20 cellular contexts compared by ENCODE assay signal in the genomic region with DNA sequence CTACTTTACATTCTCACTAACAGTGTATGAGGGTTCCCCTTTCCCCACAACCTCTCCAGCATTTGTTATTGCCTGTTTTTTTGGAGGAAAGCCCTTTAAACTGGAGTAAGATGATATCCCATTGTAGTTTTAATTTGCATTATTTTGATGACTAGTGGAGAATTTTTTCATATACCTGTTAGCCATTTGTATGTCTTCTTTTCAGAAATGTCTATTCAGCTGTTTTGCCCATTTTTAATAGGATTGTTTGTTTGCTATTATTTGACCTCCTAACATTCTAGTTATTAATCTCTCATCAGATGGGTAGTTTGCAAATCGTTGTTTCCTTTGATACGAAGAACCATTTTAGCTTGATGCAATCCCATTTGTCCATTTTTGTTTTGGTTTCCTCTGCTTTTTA.
DNase-seq lines count a peak whose midpoint lies in the region; ATAC-seq, FAIRE-seq and TF ChIP-seq lines count a peak whose summit lies in the region.
"Had no signal": no experiment of that assay in that cellular context is flagged by ENCODE, and none has a peak within 500 bp of the region (broad histone marks: within the 10 kb centered on the region; RNA-seq: fewer than 3 reads in every experiment).

No MANE protein-coding gene starts in this region.

- H3K4me2 ChIP-seq in A549: no peak overlapping the region
- H3K4me2 ChIP-seq: BLaER1 treated with 17β-estradiol and CSF1 and Interleukin-3, amounts not matched to agents 10 nM and 100 nM had no signal

- TF ChIP-seq CTCF in A549 (IDR thresholded peaks at IDR 0.05): no peak
- TF ChIP-seq CTCF in D721Med (IDR thresholded peaks at IDR 0.05; ENCODE audit: insufficient read depth, missing control alignments): no peak
- no peak for TF ChIP-seq CTCF in VCaP (conservative IDR thresholded peaks at IDR 0.05)
- no peak for TF ChIP-seq CTCF in thyroid gland (IDR thresholded peaks at IDR 0.05)

- CTCF ChIA-PET in A549 (lab: Yijun Ruan, JAX): no interaction called here

- intact Hi-C loops in thyroid gland (cut with DNase I): no loop called here

- TF ChIP-seq RAD21 in A549 (conservative IDR thresholded peaks at IDR 0.05 in 1 of 2, IDR thresholded peaks at IDR 0.05 in 1 of 2): no peak

- H3K4me3 ChIP-seq in A549 (no peak overlapping the region), thyroid gland (replicated peaks in 1 of 3) (no peak overlapping the region)
- H3K4me3 ChIP-seq: BLaER1 treated with 17β-estradiol and CSF1 and Interleukin-3, amounts not matched to agents 10 nM and 100 nM; GM12878 had no signal

- H3K27ac ChIP-seq in A549: no peak overlapping the region
- H3K27ac ChIP-seq in VCaP: peak overlapping the region; percentile 99
- H3K27ac ChIP-seq in thyroid gland: peak overlapping the region in 2 of 3 donors; percentile 78 to 97
- H3K27ac ChIP-seq: BLaER1 treated with 17β-estradiol and CSF1 and Interleukin-3, amounts not matched to agents 10 nM and 100 nM; C4-2B had no signal

- no peaks in the 10 kb centered on the region for H3K27me3 ChIP-seq in thyroid gland
- H3K27me3 ChIP-seq: BLaER1 treated with 17β-estradiol and CSF1 and Interleukin-3, amounts not matched to agents 10 nM and 100 nM had no signal

- FAIRE-seq in A549 (lab: Jason Lieb, UNC) (no peak), D721Med (lab: Jason Lieb, UNC) (peak; percentile 84)
- FAIRE-seq: A204.1, GM12878, GM12892, GM18507 had no signal

- no peak for TF ChIP-seq EP300 in A549 (IDR thresholded peaks at IDR 0.05)

- POLR2A ChIA-PET in A549 (lab: Yijun Ruan, JAX): no interaction called here

- no peaks in the 10 kb centered on the region for H3K36me3 ChIP-seq in thyroid gland
- H3K36me3 ChIP-seq: BLaER1 treated with 17β-estradiol and CSF1 and Interleukin-3, amounts not matched to agents 10 nM and 100 nM had no signal

- TF ChIP-seq POLR2A in A549 (IDR thresholded peaks at IDR 0.05; ENCODE audit: low read length): no peak
- TF ChIP-seq POLR2A in thyroid gland (IDR thresholded peaks at IDR 0.05): no peak

- WGBS in A549 (ENCODE audit: missing lambda C conversion rate): 63% methylated on average over 2 of the region's 2 CpGs
- 87 to 98% methylated on average over 2 of the region's 2 CpGs for whole genome bisulfite sequencing in thyroid gland, 2 donors

- ATAC-seq in A549 (no peak), GM19455 (IDR thresholded peaks at IDR 0.05; ENCODE audit: unreplicated experiment) (no peak)
- ATAC-seq: CD8-positive, alpha-beta T cell; GM12878 had no signal

- DNase-seq in A549 (ENCODE audit: low read depth in 1 of 2, low spot score in 1 of 2): no peak
- no peak for DNase-seq in D721Med (ENCODE audit: insufficient read length, low spot score)
- no peak for DNase-seq in thyroid gland
- DNase-seq in nucleus accumbens (lab: John Stamatoyannopoulos, UW): no peak
- DNase-seq in EL: no peak
- DNase-seq: 8988T; AML-193; CD4-positive, alpha-beta T cell; CD8-positive, alpha-beta T cell; COR-L47; DMS79 treated with DMSO at 0.1 percent for 48 hours; GDM1 had no signal

- H3K4me1 ChIP-seq in A549 (no peaks in the 10 kb centered on the region), thyroid gland (peaks cover 25 to 26% of the 10 kb centered on the region in 2 donors)
- H3K4me1 ChIP-seq: BLaER1 treated with 17β-estradiol and CSF1 and Interleukin-3, amounts not matched to agents 10 nM and 100 nM had no signal

- H3K9me3 ChIP-seq in A549: no peaks in the 10 kb centered on the region
- no peaks in the 10 kb centered on the region for H3K9me3 ChIP-seq in thyroid gland

TF ChIP-seq in A549, 52 proteins besides CTCF, POLR2A, EP300 and RAD21:
- TF ChIP-seq MAFK (IDR thresholded peaks at IDR 0.05; ENCODE audit: partially characterized antibody): peak; percentile 83
- TF ChIP-seq RFX5 (IDR thresholded peaks at IDR 0.05): no peak

Comparison
In these comparisons a context has a peak if more than half of its experiments do, and no peak if none do; other contexts are left out.
1. H3K27ac ChIP-seq: peak in VCaP (single experiment) and thyroid gland (2 of 3); none in A549 (0 of 2).